ENCODE assay signal across 8 cellular contexts in genomic region chr16:50274771-50275415, GRCh38. TPM values are rescaled to one million over a fixed set of nuclear protein-coding genes. Genes with fewer than 3 reads are reported as not detected.
DNase-seq lines count a peak whose midpoint lies in the region; ATAC-seq and TF ChIP-seq lines count a peak whose summit lies in the region.

No MANE protein-coding gene starts in this region.

- no peak for DNase-seq in activated naive CD4-positive, alpha-beta T cell treated with anti-CD3 and anti-CD28 coated beads, Interleukin-2, amount 10 ng/mL, durations not matched to agents 7 days and 5 days
- no peak for DNase-seq in activated naive CD4-positive, alpha-beta T cell treated with Interleukin-2 at 50 U/mL for 16 hours
- DNase-seq in activated B cell treated with CpG ODN at 0.5 μM for 24 hours: no peak
- DNase-seq in left lung: peak; percentile 32 to 38
- DNase-seq in tibial nerve (ENCODE audit: low spot score in 2 of 2): no peak
- DNase-seq in osteocyte (ENCODE audit: extremely low spot score, unreplicated experiment): no peak
- DNase-seq in WTC11 (ENCODE audit: low spot score): no peak

- H3K27ac Mint-ChIP-seq in activated naive CD4-positive, alpha-beta T cell treated with anti-CD3 and anti-CD28 coated beads, Interleukin-2, amount 10 ng/mL, durations not matched to agents 7 days and 5 days: peak overlapping the region; percentile 99
- peak overlapping the region; percentile 100 for H3K27ac Mint-ChIP-seq in activated B cell treated with CpG ODN at 0.5 μM for 24 hours
- H3K27ac Mint-ChIP-seq in osteocyte (ENCODE audit: unreplicated experiment): no peak overlapping the region
- H3K27ac Mint-ChIP-seq in WTC11: no peak overlapping the region

- peak overlapping the region; percentile 13 to 58 for H3K4me3 ChIP-seq in left lung
- peak overlapping the region; percentile 10 to 42 (median 24) for H3K4me3 ChIP-seq in tibial nerve

- CTCF ChIA-PET in activated naive CD4-positive, alpha-beta T cell treated with anti-CD3 and anti-CD28 coated beads, Interleukin-2, amount 10 ng/mL, durations not matched to agents 7 days and 5 days (lab: Charles Lee): interaction anchor here (1.1 to 2.8 kb wide), 8 partner anchors 9 to 250 kb away, joined by 3 to 18 read pairs (median 4); partner anchors contain the start of genes ADCY7 and CNEP1R1
- CTCF ChIA-PET in activated B cell treated with CpG ODN at 0.5 μM for 24 hours (lab: Charles Lee): interaction anchor here (0.9 to 4.4 kb wide), 7 partner anchors 10 to 81 kb away, joined by 3 to 21 read pairs (median 12); no protein-coding TSS in a partner anchor
- CTCF ChIA-PET in WTC11 (lab: Charles Lee): interaction anchor here (0.8 to 1.6 kb wide), 10 partner anchors 15 to 392 kb away, joined by 3 to 8 read pairs (median 4); partner anchors contain the start of gene CNEP1R1

- H3K4me1 ChIP-seq in left lung (peaks cover 0 to 91% of the 10 kb centered on the region in 2 donors), tibial nerve (peaks cover 0 to 20% (median 5%) of the 10 kb centered on the region in 4 donors)

- H3K4me1 Mint-ChIP-seq in activated naive CD4-positive, alpha-beta T cell treated with anti-CD3 and anti-CD28 coated beads, Interleukin-2, amount 10 ng/mL, durations not matched to agents 7 days and 5 days: peaks cover 99% of the 10 kb centered on the region
- peaks cover 95% of the 10 kb centered on the region for H3K4me1 Mint-ChIP-seq in activated B cell treated with CpG ODN at 0.5 μM for 24 hours
- H3K4me1 Mint-ChIP-seq in osteocyte (ENCODE audit: unreplicated experiment): no peaks in the 10 kb centered on the region
- peaks cover 9% of the 10 kb centered on the region for H3K4me1 Mint-ChIP-seq in WTC11

- TF ChIP-seq CTCF in activated B cell treated with CpG ODN at 0.5 μM for 24 hours (IDR thresholded peaks at IDR 0.05) (no peak), left lung (IDR thresholded peaks at IDR 0.05) (no peak), tibial nerve (IDR thresholded peaks at IDR 0.05) (no peak), osteocyte (IDR thresholded peaks at IDR 0.05) (no peak), WTC11 (IDR thresholded peaks at IDR 0.05) (no peak)

- H3K27me3 ChIP-seq in left lung (no peaks in the 10 kb centered on the region), tibial nerve (no peaks in the 10 kb centered on the region)

- POLR2A ChIA-PET in activated B cell treated with CpG ODN at 0.5 μM for 24 hours (lab: Charles Lee) (interaction anchor here (0.7 to 16.1 kb wide), 16 partner anchors 6 to 471 kb away, joined by 3 to 244 read pairs (median 6); partner anchors contain the start of genes ADCY7, CNEP1R1 and CYLD), WTC11 (lab: Charles Lee) (no interaction called here)

- peak overlapping the region; percentile 83 for H3K4me3 Mint-ChIP-seq in activated naive CD4-positive, alpha-beta T cell treated with anti-CD3 and anti-CD28 coated beads, Interleukin-2, amount 10 ng/mL, durations not matched to agents 7 days and 5 days
- H3K4me3 Mint-ChIP-seq in activated B cell treated with CpG ODN at 0.5 μM for 24 hours (peak overlapping the region; percentile 99), osteocyte (ENCODE audit: unreplicated experiment) (no peak overlapping the region), WTC11 (no peak overlapping the region)

- H3K36me3 Mint-ChIP-seq in activated naive CD4-positive, alpha-beta T cell treated with anti-CD3 and anti-CD28 coated beads, Interleukin-2, amount 10 ng/mL, durations not matched to agents 7 days and 5 days: peaks cover 61% of the 10 kb centered on the region
- H3K36me3 Mint-ChIP-seq in activated B cell treated with CpG ODN at 0.5 μM for 24 hours (ENCODE audit: low read depth) (peaks cover 14% of the 10 kb centered on the region), osteocyte (ENCODE audit: unreplicated experiment) (peaks cover 2% of the 10 kb centered on the region), WTC11 (no peaks in the 10 kb centered on the region)

- WGBS in tibial nerve, 2 donors: 66 to 79% methylated on average over 5 to 6 of the region's 6 CpGs

- no peaks in the 10 kb centered on the region for H3K9me3 Mint-ChIP-seq in activated naive CD4-positive, alpha-beta T cell treated with anti-CD3 and anti-CD28 coated beads, Interleukin-2, amount 10 ng/mL, durations not matched to agents 7 days and 5 days
- H3K9me3 Mint-ChIP-seq in activated B cell treated with CpG ODN at 0.5 μM for 24 hours (peaks cover 4% of the 10 kb centered on the region), osteocyte (ENCODE audit: unreplicated experiment) (peaks cover 5% of the 10 kb centered on the region), WTC11 (peaks cover 5% of the 10 kb centered on the region)

- intact Hi-C loops in activated B cell treated with CpG ODN at 0.5 μM for 24 hours (cut with micrococcal nuclease): loop anchor here (1.0 to 2.0 kb wide), 5 partner anchors 7 to 468 kb away; partner anchors contain the start of genes ADCY7 and CYLD
- intact Hi-C loops in left lung (cut with DNase I): no loop called here

- H3K9me3 ChIP-seq in left lung (no peaks in the 10 kb centered on the region), tibial nerve (no peaks in the 10 kb centered on the region)

- TF ChIP-seq EP300 in tibial nerve (IDR thresholded peaks at IDR 0.05): no peak

- ATAC-seq in activated B cell treated with CpG ODN at 0.5 μM for 24 hours (ENCODE audit: low read depth) (no peak), left lung (no peak), HG02610 (IDR thresholded peaks at IDR 0.05; ENCODE audit: unreplicated experiment) (no peak), WTC11 (no peak)

- H3K27ac ChIP-seq in left lung: peak overlapping the region; percentile 79 to 89
- H3K27ac ChIP-seq in tibial nerve: peak overlapping the region; percentile 18 to 86 (median 70)

- no peaks in the 10 kb centered on the region for H3K36me3 ChIP-seq in left lung
- H3K36me3 ChIP-seq in tibial nerve: no peaks in the 10 kb centered on the region

- no peaks in the 10 kb centered on the region for H3K27me3 Mint-ChIP-seq in activated naive CD4-positive, alpha-beta T cell treated with anti-CD3 and anti-CD28 coated beads, Interleukin-2, amount 10 ng/mL, durations not matched to agents 7 days and 5 days
- H3K27me3 Mint-ChIP-seq in activated B cell treated with CpG ODN at 0.5 μM for 24 hours: no peaks in the 10 kb centered on the region
- no peaks in the 10 kb centered on the region for H3K27me3 Mint-ChIP-seq in osteocyte (ENCODE audit: unreplicated experiment)
- no peaks in the 10 kb centered on the region for H3K27me3 Mint-ChIP-seq in WTC11 (ENCODE audit: low read depth)

- no peak for TF ChIP-seq POLR2A in tibial nerve (IDR thresholded peaks at IDR 0.05)

TF ChIP-seq in WTC11, 78 proteins besides CTCF, POLR2A, EP300 and RAD21:
- TF ChIP-seq NFYB (CRISPR knock-in tag; conservative IDR thresholded peaks at IDR 0.05; ENCODE audit: low read depth) (no peak), PRRX2 (CRISPR knock-in tag; IDR thresholded peaks at IDR 0.05) (no peak), ZNF512 (CRISPR knock-in tag; IDR thresholded peaks at IDR 0.05; ENCODE audit: borderline replicate concordance) (no peak), FOXK1 (CRISPR knock-in tag; IDR thresholded peaks at IDR 0.05) (no peak), ZSCAN18 (CRISPR knock-in tag; IDR thresholded peaks at IDR 0.05) (no peak), EMX1 (CRISPR knock-in tag; IDR thresholded peaks at IDR 0.05) (no peak), NR2C2 (CRISPR knock-in tag; IDR thresholded peaks at IDR 0.05) (no peak)

RNA-seq across cellular contexts. Expression of gene ADCY7, which starts 8.5 kb away (rescaled TPM):
- 109 and 128 TPM in 2 replicates for total RNA-seq in activated B cell treated with CpG ODN at 0.5 μM for 24 hours
- total RNA-seq in left lung: 100 to 1,000 TPM in 1 of 2 donors, 10 to 100 TPM in 1; 77.6 to 116 TPM
- total RNA-seq in tibial nerve: 10 to 100 TPM; 40.4 to 50.9 (median 41.2) TPM
- 4.6 TPM in 2 replicates for total RNA-seq in osteocyte
- 5.9 to 8.0 TPM (median 6.6 TPM) in 3 replicates for total RNA-seq in WTC11 (2021)

Comparison
In these comparisons a context has a peak if more than half of its experiments do, and no peak if none do; other contexts are left out.
1. DNase-seq: peak in left lung (2 of 2); none in activated naive CD4-positive, alpha-beta T cell treated with anti-CD3 and anti-CD28 coated beads, Interleukin-2, amount 10 ng/mL, durations not matched to agents 7 days and 5 days (single experiment), activated naive CD4-positive, alpha-beta T cell treated with Interleukin-2 at 50 U/mL for 16 hours (single experiment), activated B cell treated with CpG ODN at 0.5 μM for 24 hours (single experiment), tibial nerve (0 of 2), osteocyte (single experiment) and WTC11 (single experiment).
2. H3K27ac Mint-ChIP-seq: peak in activated naive CD4-positive, alpha-beta T cell treated with anti-CD3 and anti-CD28 coated beads, Interleukin-2, amount 10 ng/mL, durations not matched to agents 7 days and 5 days (single experiment) and activated B cell treated with CpG ODN at 0.5 μM for 24 hours (single experiment); none in osteocyte (single experiment) and WTC11 (single experiment).
3. H3K4me3 Mint-ChIP-seq: peak in activated naive CD4-positive, alpha-beta T cell treated with anti-CD3 and anti-CD28 coated beads, Interleukin-2, amount 10 ng/mL, durations not matched to agents 7 days and 5 days (single experiment) and activated B cell treated with CpG ODN at 0.5 μM for 24 hours (single experiment); none in osteocyte (single experiment) and WTC11 (single experiment).